ENCODE assay signal across 32 cellular contexts in the genomic region with DNA sequence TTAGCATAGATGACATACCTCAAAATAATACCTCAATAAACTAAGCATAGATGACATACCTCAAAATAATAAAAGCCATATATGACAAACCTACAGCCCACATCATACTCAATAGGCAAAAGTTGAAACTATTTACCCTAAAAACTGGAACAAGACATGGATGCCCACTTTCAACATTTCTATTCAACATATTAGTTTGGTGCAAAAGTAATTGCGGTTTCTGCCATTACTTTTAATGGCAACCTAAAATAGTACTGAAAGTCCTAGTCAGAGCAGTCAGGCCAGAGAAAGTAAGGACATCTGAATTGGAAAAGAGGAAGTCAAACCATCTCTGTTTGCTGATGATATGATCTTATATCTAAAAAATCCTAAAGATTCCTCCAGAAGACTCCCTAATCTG.
"Had no signal": no experiment of that assay in that cellular context is flagged by ENCODE, and none has a peak within 500 bp of the region (broad histone marks: within the 10 kb centered on the region; RNA-seq: fewer than 3 reads in every experiment).

No MANE protein-coding gene starts in this region.

- H3K4me1 Mint-ChIP-seq: naive thymus-derived CD8-positive, alpha-beta T cell; nephron progenitor cell; neural crest cell; stimulated activated memory B cell treated with anti-CD40 and anti-IgM and Interleukin-4, amounts not matched to agents 10 μg/mL and 1 μg/mL and 100 μg/mL, for 72 hours; stimulated activated naive CD8-positive, alpha-beta T cell treated with anti-CD3 and anti-CD28 coated beads, Interleukin-15, amount 100 ng/mL, for 72 hours had no signal

- H3K27ac Mint-ChIP-seq: naive thymus-derived CD8-positive, alpha-beta T cell; natural killer cell treated with Interleukin-12 subunit alpha and Interleukin-12 subunit beta and Interleukin-15 and Interleukin-18, amount 100 ng/mL, for 72 hours; nephron progenitor cell; progenitor cell of endocrine pancreas; stimulated activated memory B cell treated with anti-CD40 and anti-IgM and Interleukin-4, amounts not matched to agents 10 μg/mL and 1 μg/mL and 100 μg/mL, for 72 hours; stimulated activated naive CD8-positive, alpha-beta T cell treated with anti-CD3 and anti-CD28 coated beads, Interleukin-15, amount 100 ng/mL, for 72 hours; type B pancreatic cell had no signal

- DNase-seq: naive thymus-derived CD8-positive, alpha-beta T cell; nephron progenitor cell; nucleus accumbens; posterior cingulate gyrus; psoas muscle; right cardiac atrium; spleen; stimulated activated CD4-positive, alpha-beta T cell treated with anti-CD3 and anti-CD28 coated beads, Interleukin-12 subunit alpha, Interleukin-12 subunit beta, amount 100 ng/mL, for 4 hours; stimulated activated CD4-positive, alpha-beta T cell treated with anti-CD3 and anti-CD28 coated beads, Interleukin-1b, Interleukin-23, amount 100 ng/mL, for 48 hours; stimulated activated CD4-positive, alpha-beta T cell treated with anti-CD3 and anti-CD28 coated beads, Interleukin-4, amount 100 ng/mL, for 1 hour; stimulated activated CD4-positive, alpha-beta T cell treated with anti-CD3 and anti-CD28 coated beads, Interleukin-4, amount 100 ng/mL, for 4 hours; stimulated activated CD8-positive, alpha-beta memory T cell treated with anti-CD3 and anti-CD28 coated beads, Interleukin-4, amount 100 ng/mL, for 48 hours; stimulated activated naive CD4-positive, alpha-beta T cell; stimulated activated naive CD8-positive, alpha-beta T cell treated with anti-CD3 and anti-CD28 coated beads, Interleukin-15, amount 100 ng/mL, for 72 hours; stimulated activated naive CD8-positive, alpha-beta T cell treated with anti-CD3 and anti-CD28 coated beads, Interleukin-15, Interleukin-2, amounts not matched to agents 100 U/mL and 50 U/mL, for 24 hours; substantia nigra; testis; tibial artery; transverse colon; upper lobe of right lung; uterus had no signal

- ATAC-seq: naive thymus-derived CD8-positive, alpha-beta T cell; natural killer cell treated with Interleukin-12 subunit alpha and Interleukin-12 subunit beta and Interleukin-15 and Interleukin-18, amount 100 ng/mL, for 72 hours; psoas muscle; right cardiac atrium; sciatic nerve; stimulated activated memory B cell treated with anti-CD40 and anti-IgM and Interleukin-4, amounts not matched to agents 10 μg/mL and 1 μg/mL and 100 μg/mL, for 72 hours; stimulated activated naive CD8-positive, alpha-beta T cell treated with anti-CD3 and anti-CD28 coated beads, Interleukin-15, amount 100 ng/mL, for 72 hours; stimulated activated naive CD8-positive, alpha-beta T cell treated with anti-CD3 and anti-CD28 coated beads, Interleukin-15, Interleukin-2, amounts not matched to agents 100 U/mL and 50 U/mL, for 24 hours; upper lobe of right lung had no signal

- H3K36me3 ChIP-seq: neutrophil, spleen, suprapubic skin, tibial artery, transverse colon, upper lobe of right lung, uterus had no signal

- H3K4me3 ChIP-seq: psoas muscle, skin epidermis, smooth muscle cell, spleen, suprapubic skin, testis, tibial artery, transverse colon, upper lobe of right lung, uterus had no signal

- H3K4me3 Mint-ChIP-seq: naive thymus-derived CD8-positive, alpha-beta T cell; natural killer cell treated with Interleukin-12 subunit alpha and Interleukin-12 subunit beta and Interleukin-15 and Interleukin-18, amount 100 ng/mL, for 72 hours; nephron progenitor cell; neural crest cell; stimulated activated memory B cell treated with anti-CD40 and anti-IgM and Interleukin-4, amounts not matched to agents 10 μg/mL and 1 μg/mL and 100 μg/mL, for 72 hours; stimulated activated naive CD8-positive, alpha-beta T cell treated with anti-CD3 and anti-CD28 coated beads, Interleukin-15, amount 100 ng/mL, for 72 hours; type B pancreatic cell had no signal

- H3K27ac ChIP-seq: neutrophil, parathyroid adenoma, psoas muscle, skin epidermis, spleen, suprapubic skin, testis, tibial artery, transverse colon, upper lobe of right lung, uterus had no signal

- H3K9me3 ChIP-seq: neutrophil, psoas muscle, testis, tibial artery had no signal

- H3K4me1 ChIP-seq: parathyroid adenoma, psoas muscle, spleen, suprapubic skin, testis, tibial artery, transverse colon, upper lobe of right lung, uterus had no signal

- H3K27me3 ChIP-seq: neutrophil, spleen, suprapubic skin, testis, tibial artery, transverse colon, upper lobe of right lung, uterus had no signal

- H3K27me3 Mint-ChIP-seq: natural killer cell treated with Interleukin-12 subunit alpha and Interleukin-12 subunit beta and Interleukin-15 and Interleukin-18, amount 100 ng/mL, for 72 hours; progenitor cell of endocrine pancreas; stimulated activated memory B cell treated with anti-CD40 and anti-IgM and Interleukin-4, amounts not matched to agents 10 μg/mL and 1 μg/mL and 100 μg/mL, for 72 hours; stimulated activated naive CD8-positive, alpha-beta T cell treated with anti-CD3 and anti-CD28 coated beads, Interleukin-15, amount 100 ng/mL, for 72 hours; type B pancreatic cell had no signal

- H3K36me3 Mint-ChIP-seq: type B pancreatic cell had no signal
